Comparison of ENCODE assay signal across 8 cellular contexts in genomic region chr4:82371398-82371972, GRCh38. TPM values are rescaled to one million over a fixed set of nuclear protein-coding genes. Genes with fewer than 3 reads are reported as not detected.
DNase-seq lines count a peak whose midpoint lies in the region; ATAC-seq and TF ChIP-seq lines count a peak whose summit lies in the region.

No MANE protein-coding gene starts in this region.

- H3K4me1 ChIP-seq in BLaER1 (peaks cover 59% of the 10 kb centered on the region), mammary epithelial cell (ENCODE audit: insufficient read depth, low read length) (peaks cover 29% of the 10 kb centered on the region)

- DNase-seq in mammary epithelial cell: peak; percentile 12
- no peak for DNase-seq in mesothelial cell of epicardium (ENCODE audit: low spot score in 2 of 2, unreplicated experiment in 2 of 2)
- no peak for DNase-seq in stimulated activated CD4-positive, alpha-beta T cell treated with anti-CD3 and anti-CD28 coated beads, Interleukin-2, amount 100 ng/mL, for 24 hours
- DNase-seq in midbrain (lab: John Stamatoyannopoulos, UW): no peak
- no peak for DNase-seq in stimulated activated naive CD4-positive, alpha-beta T cell treated with Interleukin-2 at 50 U/mL for 16 hours (lab: John Stamatoyannopoulos, UW)

- intact Hi-C loops in mammary epithelial cell (cut with micrococcal nuclease): loop anchor here (5.0 to 10.0 kb wide), 2 partner anchors 523 to 641 kb away; partner anchors contain the start of genes LIN54 and SEC31A

- in situ Hi-C loops in mammary epithelial cell (cut with MboI; ENCODE audit: low sequenced_read_pairs in 2 of 2): no loop called here

- peak overlapping the region; percentile 89 to 100 (median 93) for H3K27ac Mint-ChIP-seq in IgD-negative memory B cell
- peak overlapping the region; percentile 100 for H3K27ac Mint-ChIP-seq in mesothelial cell of epicardium

- H3K4me1 Mint-ChIP-seq in IgD-negative memory B cell (peaks cover 50 to 69% (median 52%) of the 10 kb centered on the region in 3 donors), mesothelial cell of epicardium (peaks cover 53% of the 10 kb centered on the region)

- CTCF ChIA-PET in mammary epithelial cell (lab: Charles Lee; ENCODE audit: low non-redundant PET): no interaction called here

- BruUV-seq in mammary epithelial cell (replicated peaks; lab: Mats Ljungman, UMichigan): no TSS peak

- H3K36me3 Mint-ChIP-seq in IgD-negative memory B cell (peaks cover 2% of the 10 kb centered on the region), mesothelial cell of epicardium (peaks cover 9% of the 10 kb centered on the region)

- H4K20me1 ChIP-seq in BLaER1 (peaks cover 72% of the 10 kb centered on the region), mammary epithelial cell (ENCODE audit: insufficient read depth, low read length) (peaks cover 31% of the 10 kb centered on the region)

- H3K79me2 ChIP-seq in mammary epithelial cell (ENCODE audit: insufficient read depth, low read length): peaks cover 90% of the 10 kb centered on the region

- H3K9ac ChIP-seq in BLaER1 (peak overlapping the region; percentile 100), mammary epithelial cell (ENCODE audit: insufficient read depth, low read length) (peak overlapping the region; percentile 93)

- H3K4me2 ChIP-seq in BLaER1 (peak overlapping the region; percentile 86), mammary epithelial cell (ENCODE audit: insufficient read depth, low read depth, low read length) (peak overlapping the region; percentile 93)

- H3K4me3 ChIP-seq in BLaER1 (peak overlapping the region; percentile 97), mammary epithelial cell (replicated peaks in 1 of 3; ENCODE audit: insufficient read depth in 1 of 3, low read depth in 2 of 3, low read length in 3 of 3) (peak overlapping the region; percentile 84 to 98 (median 98))

- dilution Hi-C loops in mammary epithelial cell (cut with HindIII; ENCODE audit: low sequenced_read_pairs): no loop called here

- peaks cover 42% of the 10 kb centered on the region for H3K36me3 ChIP-seq in BLaER1
- peaks cover 14% of the 10 kb centered on the region for H3K36me3 ChIP-seq in mammary epithelial cell (ENCODE audit: insufficient read depth, low read length)

- TF ChIP-seq CTCF in mammary epithelial cell (conservative IDR thresholded peaks at IDR 0.05 in 1 of 2, IDR thresholded peaks at IDR 0.05 in 1 of 2; ENCODE audit: extremely low read depth in 1 of 2, insufficient read depth in 1 of 2, low read depth in 1 of 2, low read length in 2 of 2) (no peak), mesothelial cell of epicardium (IDR thresholded peaks at IDR 0.05; ENCODE audit: unreplicated experiment) (no peak)

- peak overlapping the region; percentile 100 for H3K27ac ChIP-seq in BLaER1
- H3K27ac ChIP-seq in mammary epithelial cell (ENCODE audit: insufficient read depth, low read depth, low read length): peak overlapping the region; percentile 91

- WGBS in mammary epithelial cell (ENCODE audit: low coverage, missing lambda C conversion rate): 0% methylated on average over 8 of the region's 8 CpGs

- H3K9me3 Mint-ChIP-seq in IgD-negative memory B cell: no peaks in the 10 kb centered on the region
- H3K9me3 Mint-ChIP-seq in mesothelial cell of epicardium: no peaks in the 10 kb centered on the region

- H2AFZ ChIP-seq in mammary epithelial cell (ENCODE audit: low read depth, low read length): no peak overlapping the region

- peak overlapping the region; percentile 90 to 100 (median 99) for H3K4me3 Mint-ChIP-seq in IgD-negative memory B cell
- peak overlapping the region; percentile 91 for H3K4me3 Mint-ChIP-seq in mesothelial cell of epicardium

- H3K27me3 ChIP-seq in BLaER1 (no peaks in the 10 kb centered on the region), mammary epithelial cell (ENCODE audit: insufficient read depth, low read length) (no peaks in the 10 kb centered on the region)

- no peak for ATAC-seq in GM18868 (IDR thresholded peaks at IDR 0.05; ENCODE audit: unreplicated experiment)

- H3K27me3 Mint-ChIP-seq in IgD-negative memory B cell (peaks cover 1% of the 10 kb centered on the region), mesothelial cell of epicardium (ENCODE audit: low read depth) (no peaks in the 10 kb centered on the region)

- H3K9me3 ChIP-seq in BLaER1 (no peaks in the 10 kb centered on the region), mammary epithelial cell (replicated peaks; ENCODE audit: insufficient read depth, low read length) (no peaks in the 10 kb centered on the region)

RNA-seq across cellular contexts. Expression of gene HNRNPD, which starts 2.3 kb away (rescaled TPM):
- polyA plus RNA-seq in IgD-negative memory B cell: 233 TPM
- 100 to 1,000 TPM in 1 of 2 donors, 10 to 100 TPM in 1; 13.5 to 251 TPM for total RNA-seq in mammary epithelial cell
- polyA plus RNA-seq in mammary epithelial cell: 42.5 TPM
- 32.3 TPM for polyA minus RNA-seq in mammary epithelial cell
- total RNA-seq in mesothelial cell of epicardium: 338 to 352 TPM (median 344 TPM) in 3 replicates

RNA-seq across cellular contexts. Expression of gene HNRNPDL, which starts 58.8 kb away (rescaled TPM):
- 256 TPM for polyA plus RNA-seq in IgD-negative memory B cell
- total RNA-seq in mammary epithelial cell: 100 to 1,000 TPM in 1 of 2 donors, 10 to 100 TPM in 1; 81.2 to 256 TPM
- 141 TPM for polyA plus RNA-seq in mammary epithelial cell
- 33.5 TPM for polyA minus RNA-seq in mammary epithelial cell
- 467 to 470 TPM (median 467 TPM) in 3 replicates for total RNA-seq in mesothelial cell of epicardium

RNA-seq across cellular contexts. Expression of gene ENOPH1, which starts 58.9 kb away (rescaled TPM):
- polyA plus RNA-seq in IgD-negative memory B cell: 37.3 TPM
- 10 to 100 TPM; 37.7 to 40.5 TPM for total RNA-seq in mammary epithelial cell
- 16.5 TPM for polyA plus RNA-seq in mammary epithelial cell
- 8.5 TPM for polyA minus RNA-seq in mammary epithelial cell
- 27.5 to 28.0 TPM (median 27.8 TPM) in 3 replicates for total RNA-seq in mesothelial cell of epicardium
